Comparison of ENCODE assay signal across 1 cellular context in genomic region chr12:28190321-28191017, GRCh38.
TF ChIP-seq lines count a peak whose summit lies in the region.

Gene CCDC91, plus strand, starts transcription at chr12:28190456. Its CDS starts 66,760 bp downstream, at chr12:28257216.

TF ChIP-seq in HepG2, 621 proteins besides CTCF, POLR2A, EP300 and RAD21 (continued from another document and continues in another):
- TF ChIP-seq SNAPC4 (CRISPR knock-in tag; IDR thresholded peaks at IDR 0.05) (peak; percentile 44; the same call in 1 of the 2 replicates), SIX1 (CRISPR knock-in tag; IDR thresholded peaks at IDR 0.05; ENCODE audit: borderline replicate concordance) (no peak), ZNF362 (CRISPR knock-in tag; IDR thresholded peaks at IDR 0.05; ENCODE audit: borderline replicate concordance) (no peak; the same call in 1 of the 2 replicates), KMT2A (CRISPR knock-in tag; IDR thresholded peaks at IDR 0.05) (peak; percentile 87), ATF2 (CRISPR knock-in tag; IDR thresholded peaks at IDR 0.05) (peak; percentile 48; the same call in 1 of the 2 replicates), CBFB (CRISPR knock-in tag; IDR thresholded peaks at IDR 0.05) (peak; percentile 58; the same call in 1 of the 2 replicates), SP4 (CRISPR knock-in tag; IDR thresholded peaks at IDR 0.05) (peak; percentile 85), BORCS8-MEF2B (CRISPR knock-in tag; IDR thresholded peaks at IDR 0.05) (peak; percentile 94), HNRNPK (IDR thresholded peaks at IDR 0.05; ENCODE audit: low read depth, low read length, poor library complexity, severe bottlenecking) (peak; percentile 20), MBNL3 (CRISPR knock-in tag; conservative IDR thresholded peaks at IDR 0.05) (no peak), MYNN (CRISPR knock-in tag; IDR thresholded peaks at IDR 0.05; ENCODE audit: low read depth) (no peak), ZSCAN21 (CRISPR knock-in tag; IDR thresholded peaks at IDR 0.05; ENCODE audit: borderline replicate concordance) (peak; percentile 88), ZNF556 (CRISPR knock-in tag; IDR thresholded peaks at IDR 0.05; ENCODE audit: borderline replicate concordance) (peak; percentile 92; the same call in 1 of the 2 replicates), KDM5A (IDR thresholded peaks at IDR 0.05; ENCODE audit: borderline replicate concordance, low read length) (peak; percentile 49; the same call in 1 of the 2 replicates), ZNF616 (CRISPR knock-in tag; IDR thresholded peaks at IDR 0.05; ENCODE audit: low read depth) (0 out of 2 replicates have a peak, but pooled peaks have one; percentile 77), IKZF1 (IDR thresholded peaks at IDR 0.05) (no peak), MAFF (IDR thresholded peaks at IDR 0.05; ENCODE audit: low read depth, low read length) (no peak), KMT2B (CRISPR knock-in tag; IDR thresholded peaks at IDR 0.05) (peak; percentile 95), ZKSCAN5 (CRISPR knock-in tag; IDR thresholded peaks at IDR 0.05) (no peak; the same call in 1 of the 2 replicates), ZNF10 (CRISPR knock-in tag; IDR thresholded peaks at IDR 0.05; ENCODE audit: borderline replicate concordance, low read depth) (no peak), JARID2 (CRISPR knock-in tag; IDR thresholded peaks at IDR 0.05; ENCODE audit: insufficient replicate concordance) (no peak), KDM2A (CRISPR knock-in tag; IDR thresholded peaks at IDR 0.05; ENCODE audit: borderline replicate concordance, low read depth) (0 out of 2 replicates have a peak, but pooled peaks have one; percentile 80), GTF3A (CRISPR knock-in tag; conservative IDR thresholded peaks at IDR 0.05) (no peak), ZBTB42 (CRISPR knock-in tag; IDR thresholded peaks at IDR 0.05) (0 out of 2 replicates have a peak, but pooled peaks have one; percentile 42), KLF6 (CRISPR knock-in tag; IDR thresholded peaks at IDR 0.05) (peak; percentile 72), MIER2 (CRISPR knock-in tag; IDR thresholded peaks at IDR 0.05) (0 out of 2 replicates have a peak, but pooled peaks have one; percentile 59), ZNF563 (CRISPR knock-in tag; IDR thresholded peaks at IDR 0.05) (no peak; the same call in 1 of the 2 replicates), ZNF280B (CRISPR knock-in tag; IDR thresholded peaks at IDR 0.05; ENCODE audit: borderline replicate concordance) (peak; percentile 57), ZNF12 (CRISPR knock-in tag; IDR thresholded peaks at IDR 0.05) (peak; percentile 13; the same call in 1 of the 2 replicates), SMAD9 (CRISPR knock-in tag; IDR thresholded peaks at IDR 0.05) (no peak), MXD4 (CRISPR knock-in tag; IDR thresholded peaks at IDR 0.05) (peak; percentile 94), THYN1 (CRISPR knock-in tag; IDR thresholded peaks at IDR 0.05; ENCODE audit: borderline replicate concordance, low read depth) (no peak), ZFX (CRISPR knock-in tag; IDR thresholded peaks at IDR 0.05; ENCODE audit: low read depth) (peak; percentile 100), POLR2AphosphoS2 (IDR thresholded peaks at IDR 0.05; ENCODE audit: low read depth, low read length) (no peak), ZNF17 (CRISPR knock-in tag; IDR thresholded peaks at IDR 0.05) (no peak)
- TF ChIP-seq, protein P1, sequence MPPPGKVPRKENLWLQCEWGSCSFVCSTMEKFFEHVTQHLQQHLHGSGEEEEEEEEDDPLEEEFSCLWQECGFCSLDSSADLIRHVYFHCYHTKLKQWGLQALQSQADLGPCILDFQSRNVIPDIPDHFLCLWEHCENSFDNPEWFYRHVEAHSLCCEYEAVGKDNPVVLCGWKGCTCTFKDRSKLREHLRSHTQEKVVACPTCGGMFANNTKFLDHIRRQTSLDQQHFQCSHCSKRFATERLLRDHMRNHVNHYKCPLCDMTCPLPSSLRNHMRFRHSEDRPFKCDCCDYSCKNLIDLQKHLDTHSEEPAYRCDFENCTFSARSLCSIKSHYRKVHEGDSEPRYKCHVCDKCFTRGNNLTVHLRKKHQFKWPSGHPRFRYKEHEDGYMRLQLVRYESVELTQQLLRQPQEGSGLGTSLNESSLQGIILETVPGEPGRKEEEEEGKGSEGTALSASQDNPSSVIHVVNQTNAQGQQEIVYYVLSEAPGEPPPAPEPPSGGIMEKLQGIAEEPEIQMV (CRISPR knock-in tag; IDR thresholded peaks at IDR 0.05; ENCODE audit: low read depth), result no peak
- TF ChIP-seq, protein P2, sequence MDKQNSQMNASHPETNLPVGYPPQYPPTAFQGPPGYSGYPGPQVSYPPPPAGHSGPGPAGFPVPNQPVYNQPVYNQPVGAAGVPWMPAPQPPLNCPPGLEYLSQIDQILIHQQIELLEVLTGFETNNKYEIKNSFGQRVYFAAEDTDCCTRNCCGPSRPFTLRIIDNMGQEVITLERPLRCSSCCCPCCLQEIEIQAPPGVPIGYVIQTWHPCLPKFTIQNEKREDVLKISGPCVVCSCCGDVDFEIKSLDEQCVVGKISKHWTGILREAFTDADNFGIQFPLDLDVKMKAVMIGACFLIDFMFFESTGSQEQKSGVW (CRISPR knock-in tag; IDR thresholded peaks at IDR 0.05; ENCODE audit: borderline replicate concordance), result peak; percentile 92; the same call in 1 of the 2 replicates
- TF ChIP-seq, protein P3, sequence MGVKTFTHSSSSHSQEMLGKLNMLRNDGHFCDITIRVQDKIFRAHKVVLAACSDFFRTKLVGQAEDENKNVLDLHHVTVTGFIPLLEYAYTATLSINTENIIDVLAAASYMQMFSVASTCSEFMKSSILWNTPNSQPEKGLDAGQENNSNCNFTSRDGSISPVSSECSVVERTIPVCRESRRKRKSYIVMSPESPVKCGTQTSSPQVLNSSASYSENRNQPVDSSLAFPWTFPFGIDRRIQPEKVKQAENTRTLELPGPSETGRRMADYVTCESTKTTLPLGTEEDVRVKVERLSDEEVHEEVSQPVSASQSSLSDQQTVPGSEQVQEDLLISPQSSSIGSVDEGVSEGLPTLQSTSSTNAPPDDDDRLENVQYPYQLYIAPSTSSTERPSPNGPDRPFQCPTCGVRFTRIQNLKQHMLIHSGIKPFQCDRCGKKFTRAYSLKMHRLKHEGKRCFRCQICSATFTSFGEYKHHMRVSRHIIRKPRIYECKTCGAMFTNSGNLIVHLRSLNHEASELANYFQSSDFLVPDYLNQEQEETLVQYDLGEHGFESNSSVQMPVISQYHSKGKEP (CRISPR knock-in tag; IDR thresholded peaks at IDR 0.05), result no peak
- TF ChIP-seq, protein P4, sequence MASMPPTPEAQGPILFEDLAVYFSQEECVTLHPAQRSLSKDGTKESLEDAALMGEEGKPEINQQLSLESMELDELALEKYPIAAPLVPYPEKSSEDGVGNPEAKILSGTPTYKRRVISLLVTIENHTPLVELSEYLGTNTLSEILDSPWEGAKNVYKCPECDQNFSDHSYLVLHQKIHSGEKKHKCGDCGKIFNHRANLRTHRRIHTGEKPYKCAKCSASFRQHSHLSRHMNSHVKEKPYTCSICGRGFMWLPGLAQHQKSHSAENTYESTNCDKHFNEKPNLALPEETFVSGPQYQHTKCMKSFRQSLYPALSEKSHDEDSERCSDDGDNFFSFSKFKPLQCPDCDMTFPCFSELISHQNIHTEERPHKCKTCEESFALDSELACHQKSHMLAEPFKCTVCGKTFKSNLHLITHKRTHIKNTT (CRISPR knock-in tag; IDR thresholded peaks at IDR 0.05), result no peak
- TF ChIP-seq, protein P5, sequence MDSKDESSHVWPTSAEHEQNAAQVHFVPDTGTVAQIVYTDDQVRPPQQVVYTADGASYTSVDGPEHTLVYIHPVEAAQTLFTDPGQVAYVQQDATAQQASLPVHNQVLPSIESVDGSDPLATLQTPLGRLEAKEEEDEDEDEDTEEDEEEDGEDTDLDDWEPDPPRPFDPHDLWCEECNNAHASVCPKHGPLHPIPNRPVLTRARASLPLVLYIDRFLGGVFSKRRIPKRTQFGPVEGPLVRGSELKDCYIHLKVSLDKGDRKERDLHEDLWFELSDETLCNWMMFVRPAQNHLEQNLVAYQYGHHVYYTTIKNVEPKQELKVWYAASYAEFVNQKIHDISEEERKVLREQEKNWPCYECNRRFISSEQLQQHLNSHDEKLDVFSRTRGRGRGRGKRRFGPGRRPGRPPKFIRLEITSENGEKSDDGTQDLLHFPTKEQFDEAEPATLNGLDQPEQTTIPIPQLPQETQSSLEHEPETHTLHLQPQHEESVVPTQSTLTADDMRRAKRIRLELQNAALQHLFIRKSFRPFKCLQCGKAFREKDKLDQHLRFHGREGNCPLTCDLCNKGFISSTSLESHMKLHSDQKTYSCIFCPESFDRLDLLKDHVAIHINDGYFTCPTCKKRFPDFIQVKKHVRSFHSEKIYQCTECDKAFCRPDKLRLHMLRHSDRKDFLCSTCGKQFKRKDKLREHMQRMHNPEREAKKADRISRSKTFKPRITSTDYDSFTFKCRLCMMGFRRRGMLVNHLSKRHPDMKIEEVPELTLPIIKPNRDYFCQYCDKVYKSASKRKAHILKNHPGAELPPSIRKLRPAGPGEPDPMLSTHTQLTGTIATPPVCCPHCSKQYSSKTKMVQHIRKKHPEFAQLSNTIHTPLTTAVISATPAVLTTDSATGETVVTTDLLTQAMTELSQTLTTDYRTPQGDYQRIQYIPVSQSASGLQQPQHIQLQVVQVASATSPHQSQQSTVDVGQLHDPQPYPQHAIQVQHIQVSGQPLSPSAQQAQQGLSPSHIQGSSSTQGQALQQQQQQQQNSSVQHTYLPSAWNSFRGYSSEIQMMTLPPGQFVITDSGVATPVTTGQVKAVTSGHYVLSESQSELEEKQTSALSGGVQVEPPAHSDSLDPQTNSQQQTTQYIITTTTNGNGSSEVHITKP (CRISPR knock-in tag; IDR thresholded peaks at IDR 0.05; ENCODE audit: low read depth), result no peak
